Comparison of ENCODE assay signal across 25 cellular contexts in genomic region chr17:81061027-81061426, GRCh38. TPM values are rescaled to one million over a fixed set of nuclear protein-coding genes. Genes with fewer than 3 reads are reported as not detected.
DNase-seq lines count a peak whose midpoint lies in the region; ATAC-seq and TF ChIP-seq lines count a peak whose summit lies in the region.
"Had no signal": no experiment of that assay in that cellular context is flagged by ENCODE, and none has a peak within 500 bp of the region (broad histone marks: within the 10 kb centered on the region; RNA-seq: fewer than 3 reads in every experiment).

No MANE protein-coding gene starts in this region.

- peaks cover 6% of the 10 kb centered on the region for H3K4me1 Mint-ChIP-seq in progenitor cell of endocrine pancreas (ENCODE audit: low read depth)
- H3K4me1 Mint-ChIP-seq: B cell had no signal

- H3K79me2 ChIP-seq in mammary epithelial cell (ENCODE audit: insufficient read depth, low read length) = peaks cover 79% of the 10 kb centered on the region

- H3K27ac ChIP-seq in breast epithelium (peak overlapping the region; percentile 65 to 91), mammary epithelial cell (ENCODE audit: insufficient read depth, low read depth, low read length) (no peak overlapping the region)
- H3K27ac ChIP-seq: 22Rv1, GM23248, SJCRH30 had no signal

- dilution Hi-C loops in mammary epithelial cell (cut with HindIII; ENCODE audit: low sequenced_read_pairs) = loop anchor here (5.0 kb wide), 1 partner anchor 39 kb away; no protein-coding TSS in a partner anchor

- WGBS in mammary epithelial cell (ENCODE audit: low coverage, missing lambda C conversion rate) = 95% methylated on average over 15 of the region's 15 CpGs

- H3K9ac ChIP-seq in mammary epithelial cell (ENCODE audit: insufficient read depth, low read length) = no peak overlapping the region
- H3K9ac ChIP-seq: GM23248 had no signal

- TF ChIP-seq CTCF in breast epithelium (IDR thresholded peaks at IDR 0.05) (no peak), mammary epithelial cell (conservative IDR thresholded peaks at IDR 0.05 in 1 of 2, IDR thresholded peaks at IDR 0.05 in 1 of 2; ENCODE audit: extremely low read depth in 1 of 2, insufficient read depth in 1 of 2, low read depth in 1 of 2, low read length in 2 of 2) (no peak), progenitor cell of endocrine pancreas (IDR thresholded peaks at IDR 0.05; ENCODE audit: unreplicated experiment) (no peak)

- no peaks in the 10 kb centered on the region for H3K36me3 ChIP-seq in breast epithelium
- H3K36me3 ChIP-seq in mammary epithelial cell (ENCODE audit: insufficient read depth, low read length) = peaks cover 11% of the 10 kb centered on the region
- H3K36me3 ChIP-seq: SJCRH30 had no signal

- no peak overlapping the region for H3K4me2 ChIP-seq in mammary epithelial cell (ENCODE audit: insufficient read depth, low read depth, low read length)

- no peaks in the 10 kb centered on the region for H3K9me3 ChIP-seq in breast epithelium
- no peaks in the 10 kb centered on the region for H3K9me3 ChIP-seq in mammary epithelial cell (replicated peaks; ENCODE audit: insufficient read depth, low read length)
- H3K9me3 ChIP-seq: HAP-1, SJCRH30 had no signal

- ATAC-seq in left colon = peak; percentile 56
- ATAC-seq: Right ventricle myocardium inferior had no signal

- no peak overlapping the region for H3K4me3 ChIP-seq in breast epithelium
- no peak overlapping the region for H3K4me3 ChIP-seq in mammary epithelial cell (replicated peaks in 1 of 3; ENCODE audit: insufficient read depth in 1 of 3, low read depth in 2 of 3, low read length in 3 of 3)
- H3K4me3 ChIP-seq: GM23248, HAP-1, SJCRH30 had no signal

- no peaks in the 10 kb centered on the region for H3K27me3 Mint-ChIP-seq in progenitor cell of endocrine pancreas
- H3K27me3 Mint-ChIP-seq: CD4-positive, CD25-positive, alpha-beta regulatory T cell had no signal

- no peak for TF ChIP-seq POLR2A in breast epithelium (IDR thresholded peaks at IDR 0.05)

- H4K20me1 ChIP-seq in mammary epithelial cell (ENCODE audit: insufficient read depth, low read length) = no peaks in the 10 kb centered on the region

- in situ Hi-C loops in mammary epithelial cell (cut with MboI; ENCODE audit: low sequenced_read_pairs in 2 of 2) = no loop called here

- peaks cover 25 to 35% of the 10 kb centered on the region in 2 donors for H3K4me1 ChIP-seq in breast epithelium
- peaks cover 59% of the 10 kb centered on the region for H3K4me1 ChIP-seq in mammary epithelial cell (ENCODE audit: insufficient read depth, low read length)

- H3K27ac Mint-ChIP-seq in progenitor cell of endocrine pancreas = peak overlapping the region; percentile 85
- H3K27ac Mint-ChIP-seq: B cell; CD4-positive, CD25-positive, alpha-beta regulatory T cell; HFFc6 had no signal

- no peak overlapping the region for H3K4me3 Mint-ChIP-seq in progenitor cell of endocrine pancreas (ENCODE audit: low read depth)
- H3K4me3 Mint-ChIP-seq: B cell; CD4-positive, CD25-positive, alpha-beta regulatory T cell; HFFc6 had no signal

- peaks cover 12% of the 10 kb centered on the region for H3K36me3 Mint-ChIP-seq in progenitor cell of endocrine pancreas (ENCODE audit: insufficient read depth)
- H3K36me3 Mint-ChIP-seq: CD4-positive, CD25-positive, alpha-beta regulatory T cell had no signal

- H3K9me3 Mint-ChIP-seq in progenitor cell of endocrine pancreas (ENCODE audit: low read depth) = no peaks in the 10 kb centered on the region
- H3K9me3 Mint-ChIP-seq: HFFc6 had no signal

- no TSS peak for BruUV-seq in mammary epithelial cell (replicated peaks; lab: Mats Ljungman, UMichigan)

- H3K27me3 ChIP-seq in breast epithelium (no peaks in the 10 kb centered on the region), mammary epithelial cell (ENCODE audit: insufficient read depth, low read length) (no peaks in the 10 kb centered on the region)
- H3K27me3 ChIP-seq: SJCRH30 had no signal

- intact Hi-C loops in breast epithelium (cut with DNase I; ENCODE audit: low total_unique reads) (no loop called here), mammary epithelial cell (cut with micrococcal nuclease) (no loop called here), left colon (cut with DNase I, micrococcal nuclease) (no loop called here)

- H2AFZ ChIP-seq in mammary epithelial cell (ENCODE audit: low read depth, low read length) = no peak overlapping the region
- H2AFZ ChIP-seq: GM23248 had no signal

- no peak for DNase-seq in breast epithelium (ENCODE audit: low spot score in 2 of 2)
- DNase-seq in mammary epithelial cell = no peak
- no peak for DNase-seq in left colon
- DNase-seq in progenitor cell of endocrine pancreas (ENCODE audit: low spot score, unreplicated experiment) = no peak
- no peak for DNase-seq in HUDEP-2 (lab: John Stamatoyannopoulos, UW; ENCODE audit: unreplicated experiment in 76 of 76)
- DNase-seq in globus pallidus (ENCODE audit: low spot score) = no peak
- no peak for DNase-seq in DMS 273 (lab: John Stamatoyannopoulos, UW; ENCODE audit: unreplicated experiment)
- DNase-seq in T-helper 9 cell = no peak
- DNase-seq: CD4-positive, CD25-positive, alpha-beta regulatory T cell; DMS53; GM23248; HFFc6; KBM-7; MV-4-11; NCI-H1105; NCI-H146; NCI-H1930; NCI-H2107; NCI-H524; NCI-H774; SJCRH30 had no signal

- CTCF ChIA-PET in mammary epithelial cell (lab: Charles Lee; ENCODE audit: low non-redundant PET) = no interaction called here

RNA-seq across cellular contexts. Expression of gene BAIAP2, which starts 26.1 kb away (rescaled TPM):
- total RNA-seq in breast epithelium (10 to 100 TPM; 21.0 to 47.0 (median 37.6) TPM), mammary epithelial cell (100 to 1,000 TPM in 1 of 2 donors, 10 to 100 TPM in 1; 30.8 to 114 TPM), left colon (10 to 100 TPM; 20.8 to 22.7 TPM), progenitor cell of endocrine pancreas (37.6 and 40.4 TPM in 2 replicates)
- 40.7 TPM for polyA plus RNA-seq in mammary epithelial cell
- polyA minus RNA-seq in mammary epithelial cell = 24.5 TPM
